ENCODE assay signal across 8 cellular contexts in genomic region chr12:57844725-57845477, GRCh38. TPM values are rescaled to one million over a fixed set of nuclear protein-coding genes. Genes with fewer than 3 reads are reported as not detected.
DNase-seq lines count a peak whose midpoint lies in the region; ATAC-seq, FAIRE-seq and TF ChIP-seq lines count a peak whose summit lies in the region.

No MANE protein-coding gene starts in this region.

- H3K4me1 ChIP-seq in K562 (replicated peaks in 1 of 2; ENCODE audit: control insufficient read depth in 2 of 2, insufficient read depth in 2 of 2, low read length in 2 of 2) (peaks cover 54 to 55% of the 10 kb centered on the region in 2 experiments), iPS-15b (ENCODE audit: control insufficient read depth, insufficient read depth, low read length) (peaks cover 33% of the 10 kb centered on the region)

- H3K4me3 ChIP-seq in HFF-Myc (replicated peaks; ENCODE audit: low read depth, low read length), result peak overlapping the region; percentile 94
- H3K4me3 ChIP-seq in K562, result peak overlapping the region; percentile 98
- H3K4me3 ChIP-seq in iPS-15b (ENCODE audit: low read depth, low read length), result peak overlapping the region; percentile 67

- under 1% methylated on average over 30 of the region's 42 CpGs for WGBS in K562 (ENCODE audit: insufficient coverage, low coverage, missing lambda C conversion rate)

- ATAC-seq in K562 (peak; percentile 39), sciatic nerve (peak; percentile 69)

- H3K9me3 ChIP-seq in K562 (replicated peaks; ENCODE audit: control insufficient read depth, insufficient read depth, low read depth, low read length), result no peaks in the 10 kb centered on the region
- no peaks in the 10 kb centered on the region for H3K9me3 ChIP-seq in iPS-15b (ENCODE audit: control insufficient read depth, insufficient read depth, low read length)

- H4K20me1 ChIP-seq in K562 (replicated peaks; ENCODE audit: control insufficient read depth, insufficient read depth, low read length), result peaks cover 50% of the 10 kb centered on the region

- H3K27me3 ChIP-seq in K562 (ENCODE audit: control insufficient read depth in 2 of 2, insufficient read depth in 2 of 2, low read length in 2 of 2), result no peaks in the 10 kb centered on the region
- H3K27me3 ChIP-seq in iPS-15b (ENCODE audit: control insufficient read depth, insufficient read depth, low read length), result peaks cover 13% of the 10 kb centered on the region

- no peak for TF ChIP-seq RAD21 in K562 (CRISPR knock-in tag; conservative IDR thresholded peaks at IDR 0.05 in 1 of 2, IDR thresholded peaks at IDR 0.05 in 1 of 2)

- BruUV-seq in K562 (replicated peaks; lab: Mats Ljungman, UMichigan), result TSS peak; percentile 84

- no peak for TF ChIP-seq POLR2A in K562 (conservative IDR thresholded peaks at IDR 0.05)

- CTCF ChIA-PET in K562 (lab: Yijun Ruan, JAX; ENCODE audit: low intra/inter-chr PET ratio), result interaction anchor here (0.9 kb wide), 1 partner anchor 61 kb away, joined by 5 read pairs; no protein-coding TSS in a partner anchor

- in situ Hi-C loops in K562 (cut with MboI), result no loop called here

- peak overlapping the region; percentile 90 for H3K4me2 ChIP-seq in K562 (ENCODE audit: insufficient read depth, low read length)

- POLR2A ChIA-PET in K562 (lab: Yijun Ruan, JAX), result interaction anchor here (0.6 to 3.7 kb wide), 8 partner anchors 8 to 54 kb away, joined by 3 to 30 read pairs (median 4); no protein-coding TSS in a partner anchor

- H3K9me1 ChIP-seq in K562 (ENCODE audit: control insufficient read depth, insufficient read depth, low read length), result peaks cover 11% of the 10 kb centered on the region

- H3K36me3 ChIP-seq in K562 (ENCODE audit: control insufficient read depth, insufficient read depth, low read length), result peaks cover 11% of the 10 kb centered on the region; the same call in 1 of the 3 replicates
- no peaks in the 10 kb centered on the region for H3K36me3 ChIP-seq in iPS-15b (ENCODE audit: control insufficient read depth, insufficient read depth, low read length)

- H3K79me2 ChIP-seq in K562 (ENCODE audit: control insufficient read depth, insufficient read depth, low read length), result peaks cover 66% of the 10 kb centered on the region

- DNase-seq in NCI-H1417 (lab: John Stamatoyannopoulos, UW) (peak in 2 of 3 experiments; percentile 56 to 72), NCI-H1417 treated with DMSO at 0.1 percent for 48 hours (lab: John Stamatoyannopoulos, UW) (no peak), HFF-Myc (ENCODE audit: extremely low read depth, low read depth) (no peak), K562 (ENCODE audit: extremely low read depth in 1 of 4, low spot score in 3 of 4) (peak in 3 of 4 experiments; percentile 39 to 67 (median 55)), sciatic nerve (ENCODE audit: low spot score) (peak; percentile 83), LoVo (ENCODE audit: low spot score) (no peak)

- H3K9ac ChIP-seq in K562 (ENCODE audit: insufficient read depth in 1 of 2, low read depth in 2 of 2, low read length in 2 of 2) (peak overlapping the region; percentile 83 to 94), iPS-15b (ENCODE audit: low read depth, low read length) (peak overlapping the region; percentile 91)

- H2AFZ ChIP-seq in K562 (ENCODE audit: low read depth, low read length), result peak overlapping the region; percentile 99; the same call in 1 of the 2 replicates

- H3K27ac ChIP-seq in K562 (ENCODE audit: extremely low read depth, low read depth, low read length), result peak overlapping the region; percentile 97

- intact Hi-C loops in K562 (cut with micrococcal nuclease) (no loop called here), sciatic nerve (cut with DNase I) (loop anchor here (5.0 kb wide), 1 partner anchor 1313 kb away; no protein-coding TSS in a partner anchor)

- TF ChIP-seq CTCF in HFF-Myc (IDR thresholded peaks at IDR 0.05; ENCODE audit: low read depth, low read length, missing control alignments) (no peak), K562 (IDR thresholded peaks at IDR 0.05 in 2 of 3, conservative IDR thresholded peaks at IDR 0.05 in 1 of 3; ENCODE audit: insufficient read depth in 2 of 3, low read depth in 1 of 3, low read length in 3 of 3) (0 out of 6 replicates have a peak, but pooled peaks of 1 of the 3 experiments have one; percentile 3)

- FAIRE-seq in K562 (lab: Jason Lieb, UNC), result no peak

- no peak for TF ChIP-seq EP300 in K562 (IDR thresholded peaks at IDR 0.05; ENCODE audit: low read length)

TF ChIP-seq in K562, 482 proteins besides CTCF, POLR2A, EP300 and RAD21 (continues in another document):
- TF ChIP-seq ZZZ3 (IDR thresholded peaks at IDR 0.05) (no peak), SETDB1 (IDR thresholded peaks at IDR 0.05; ENCODE audit: low read length) (no peak), ETS2 (tag; IDR thresholded peaks at IDR 0.05; ENCODE audit: borderline replicate concordance, poor library complexity, severe bottlenecking) (no peak), NFE2L1 (tag; IDR thresholded peaks at IDR 0.05; ENCODE audit: borderline replicate concordance, low read depth) (no peak), TCFL5 (CRISPR knock-in tag; conservative IDR thresholded peaks at IDR 0.05) (no peak), POLR2AphosphoS2 (IDR thresholded peaks at IDR 0.05; ENCODE audit: low read length) (no peak), SIRT6 (IDR thresholded peaks at IDR 0.05; ENCODE audit: low read depth, low read length) (no peak), EP400 (IDR thresholded peaks at IDR 0.05) (peak; percentile 38; the same call in 1 of the 2 replicates), GTF3C2 (IDR thresholded peaks at IDR 0.05; ENCODE audit: borderline replicate concordance, extremely low read depth, insufficient read length) (no peak), KDM2B (CRISPR knock-in tag; IDR thresholded peaks at IDR 0.05) (no peak)

RNA-seq across cellular contexts. Expression of gene CTDSP2, which starts 1.6 kb away (rescaled TPM):
- 110 TPM for polyA plus RNA-seq in PFSK-1 (2012; ENCODE audit: insufficient read length, low read depth)
- 89.2 and 157 TPM in 2 replicates for total RNA-seq in K562 (2011; cell fraction: chromatin; rRNA removed; ENCODE audit: low replicate concordance)
- total RNA-seq in K562 (2011; cell fraction: nucleolus; rRNA removed), result 72.6 and 88.1 TPM in 2 replicates
- total RNA-seq in K562 (2011; cell fraction: nucleoplasm; rRNA removed), result 93.3 and 110 TPM in 2 replicates
- total RNA-seq in K562 (2014; rRNA removed) (42.0 and 60.5 TPM in 2 replicates), K562 (2014; rRNA removed; fragmentation: Illumina TruSeq; extraction: Trizol) (46.6 and 47.7 TPM in 2 replicates), K562 (2015; rRNA removed; fragmentation: Illumina TruSeq; extraction: Trizol) (39.8 and 40.2 TPM in 2 replicates), K562 (2021) (93.7 and 108 TPM in 2 replicates), sciatic nerve (202 TPM)
- polyA plus RNA-seq in K562 (2011; rRNA removed) (87.2 and 94.7 TPM in 2 replicates), K562 (2014; fragmentation: Illumina TruSeq; extraction: Trizol) (86.4 and 89.3 TPM in 2 replicates), K562 (2014; fragmentation: Nextera tagmentation; extraction: Ambion mirVana) (10 to 100 TPM; 20.4 to 24.1 TPM), K562 (2014; rRNA removed) (62.5 and 64.5 TPM in 2 replicates)
- polyA plus RNA-seq in K562 (2011; cell fraction: cytosol; rRNA removed), result 115 and 117 TPM in 2 replicates
- 128 and 133 TPM in 2 replicates for polyA plus RNA-seq in K562 (2011; cell fraction: nucleus; rRNA removed)
- 83.4 and 116 TPM in 2 replicates for polyA plus RNA-seq in K562 (2012)
- polyA minus RNA-seq in K562 (2011; rRNA and poly(A)+ RNA removed), result 102 and 145 TPM in 2 replicates
- polyA minus RNA-seq in K562 (2011; cell fraction: cytosol; rRNA and poly(A)+ RNA removed), result 85.8 and 88.5 TPM in 2 replicates
- polyA minus RNA-seq in K562 (2011; cell fraction: nucleus; rRNA and poly(A)+ RNA removed), result 40.9 and 69.2 TPM in 2 replicates

RNA-seq across cellular contexts. Expression of gene AVIL, which starts 26.4 kb away (rescaled TPM):
- 1.1 TPM for polyA plus RNA-seq in PFSK-1 (2012; ENCODE audit: insufficient read length, low read depth)
- 1.2 and 1.3 TPM in 2 replicates for total RNA-seq in K562 (2011; cell fraction: chromatin; rRNA removed; ENCODE audit: low replicate concordance)
- total RNA-seq in K562 (2011; cell fraction: nucleolus; rRNA removed), result 0.39 and 0.83 TPM in 2 replicates
- 1.1 and 1.5 TPM in 2 replicates for total RNA-seq in K562 (2011; cell fraction: nucleoplasm; rRNA removed)
- total RNA-seq in K562 (2014; rRNA removed), result 0.05 and 0.24 TPM in 2 replicates
- total RNA-seq in K562 (2014; rRNA removed; fragmentation: Illumina TruSeq; extraction: Trizol), result 0.16 and 0.22 TPM in 2 replicates
- 0.25 and 0.34 TPM in 2 replicates for total RNA-seq in K562 (2015; rRNA removed; fragmentation: Illumina TruSeq; extraction: Trizol)
- 0.27 and 0.33 TPM in 2 replicates for total RNA-seq in K562 (2021)
- 0.17 and 0.24 TPM in 2 replicates for polyA plus RNA-seq in K562 (2011; rRNA removed)
- polyA plus RNA-seq in K562 (2011; cell fraction: cytosol; rRNA removed), result 0.10 and 0.18 TPM in 2 replicates
- polyA plus RNA-seq in K562 (2011; cell fraction: nucleus; rRNA removed), result 0.55 and 0.97 TPM in 2 replicates
- polyA plus RNA-seq in K562 (2012), result 0.73 and 2.2 TPM in 2 replicates
- 0.39 TPM in 2 replicates for polyA plus RNA-seq in K562 (2014; fragmentation: Illumina TruSeq; extraction: Trizol)
- under 1 TPM; 0.24 to 0.36 TPM for polyA plus RNA-seq in K562 (2014; fragmentation: Nextera tagmentation; extraction: Ambion mirVana)
- polyA plus RNA-seq in K562 (2014; rRNA removed), result 1.5 TPM in 1 of 2 replicates, not detected in the other
- polyA minus RNA-seq in K562 (2011; rRNA and poly(A)+ RNA removed), result 0.18 and 0.27 TPM in 2 replicates
- not detected in 2 replicates for polyA minus RNA-seq in K562 (2011; cell fraction: cytosol; rRNA and poly(A)+ RNA removed)
- polyA minus RNA-seq in K562 (2011; cell fraction: nucleus; rRNA and poly(A)+ RNA removed), result 0.27 and 0.89 TPM in 2 replicates
- total RNA-seq in sciatic nerve, result 7.3 TPM

Comparison
In these comparisons a context has a peak if more than half of its experiments do, and no peak if none do; other contexts are left out.
1. DNase-seq: peak in NCI-H1417 (2 of 3), K562 (3 of 4) and sciatic nerve (single experiment); none in NCI-H1417 treated with DMSO at 0.1 percent for 48 hours (single experiment), HFF-Myc (single experiment) and LoVo (single experiment).
2. Peak in every context shown above with its lines, with median percentiles within 50 percentile points of each other: H3K4me3 ChIP-seq.